ENCODE assay signal across 1 cellular context in the genomic region with DNA sequence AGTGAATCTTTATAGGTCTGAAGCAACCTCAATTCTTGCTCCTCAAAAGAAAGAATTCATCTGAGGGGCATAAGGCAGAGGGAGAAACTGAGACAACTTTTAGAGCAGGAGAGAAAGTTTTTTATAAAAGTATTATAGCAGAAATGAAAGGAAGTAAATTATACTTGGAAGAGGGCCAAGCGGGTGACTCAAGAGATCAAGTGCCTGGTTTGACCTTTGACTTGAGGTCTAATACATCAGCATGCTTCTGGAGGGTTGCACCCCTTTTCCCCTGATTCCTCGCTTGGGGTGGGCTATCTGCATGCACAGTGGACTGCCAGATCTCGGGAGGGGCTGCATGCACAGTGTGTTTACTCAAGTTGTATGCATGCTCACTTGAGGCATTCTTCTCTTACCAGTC.
TF ChIP-seq lines count a peak whose summit lies in the region.

No MANE protein-coding gene starts in this region.

TF ChIP-seq in WTC11, 78 proteins besides CTCF, POLR2A, EP300 and RAD21 (continued from another document):
- no peak for TF ChIP-seq GABPB1 (CRISPR knock-in tag; IDR thresholded peaks at IDR 0.05)
- no peak for TF ChIP-seq ZNF396 (CRISPR knock-in tag; IDR thresholded peaks at IDR 0.05; ENCODE audit: borderline replicate concordance)
- TF ChIP-seq, protein P1, sequence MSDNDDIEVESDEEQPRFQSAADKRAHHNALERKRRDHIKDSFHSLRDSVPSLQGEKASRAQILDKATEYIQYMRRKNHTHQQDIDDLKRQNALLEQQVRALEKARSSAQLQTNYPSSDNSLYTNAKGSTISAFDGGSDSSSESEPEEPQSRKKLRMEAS (CRISPR knock-in tag; IDR thresholded peaks at IDR 0.05): no peak
- TF ChIP-seq, protein P2, sequence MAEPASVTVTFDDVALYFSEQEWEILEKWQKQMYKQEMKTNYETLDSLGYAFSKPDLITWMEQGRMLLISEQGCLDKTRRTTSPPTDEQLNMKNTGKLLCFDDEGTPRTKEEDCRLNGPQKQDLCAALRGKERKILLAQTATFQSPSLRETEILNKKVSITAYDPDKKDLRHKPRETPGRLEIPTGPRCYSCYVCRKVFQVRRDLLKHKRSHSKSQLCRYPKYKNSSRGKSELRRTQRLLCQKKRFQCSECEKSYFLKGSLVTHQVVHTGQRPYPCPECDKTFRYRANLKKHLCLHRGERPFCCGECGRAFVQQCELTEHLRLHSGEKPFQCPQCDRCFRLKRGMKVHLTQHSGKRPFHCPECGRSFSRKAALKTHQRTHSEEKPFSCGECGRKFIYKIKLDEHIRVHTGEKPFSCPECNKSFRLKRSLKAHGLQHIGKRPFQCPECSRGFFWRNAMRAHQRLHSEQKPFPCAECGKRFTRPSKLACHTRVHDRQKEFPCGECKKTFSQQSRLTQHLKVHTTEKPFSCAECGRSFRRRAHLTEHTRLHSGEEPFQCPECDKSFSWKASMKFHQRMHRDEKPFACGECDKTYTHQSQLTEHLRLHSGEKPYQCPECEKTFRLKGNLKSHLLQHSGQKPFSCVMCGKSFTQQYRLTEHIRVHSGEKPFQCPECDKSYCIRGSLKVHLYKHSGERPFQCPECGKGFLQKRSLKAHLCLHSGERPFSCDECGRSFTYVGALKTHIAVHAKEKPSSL (CRISPR knock-in tag; conservative IDR thresholded peaks at IDR 0.05): no peak
- TF ChIP-seq, protein P3, sequence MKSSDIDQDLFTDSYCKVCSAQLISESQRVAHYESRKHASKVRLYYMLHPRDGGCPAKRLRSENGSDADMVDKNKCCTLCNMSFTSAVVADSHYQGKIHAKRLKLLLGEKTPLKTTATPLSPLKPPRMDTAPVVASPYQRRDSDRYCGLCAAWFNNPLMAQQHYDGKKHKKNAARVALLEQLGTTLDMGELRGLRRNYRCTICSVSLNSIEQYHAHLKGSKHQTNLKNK (CRISPR knock-in tag; IDR thresholded peaks at IDR 0.05): no peak
- TF ChIP-seq, protein P4, sequence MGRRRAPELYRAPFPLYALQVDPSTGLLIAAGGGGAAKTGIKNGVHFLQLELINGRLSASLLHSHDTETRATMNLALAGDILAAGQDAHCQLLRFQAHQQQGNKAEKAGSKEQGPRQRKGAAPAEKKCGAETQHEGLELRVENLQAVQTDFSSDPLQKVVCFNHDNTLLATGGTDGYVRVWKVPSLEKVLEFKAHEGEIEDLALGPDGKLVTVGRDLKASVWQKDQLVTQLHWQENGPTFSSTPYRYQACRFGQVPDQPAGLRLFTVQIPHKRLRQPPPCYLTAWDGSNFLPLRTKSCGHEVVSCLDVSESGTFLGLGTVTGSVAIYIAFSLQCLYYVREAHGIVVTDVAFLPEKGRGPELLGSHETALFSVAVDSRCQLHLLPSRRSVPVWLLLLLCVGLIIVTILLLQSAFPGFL (CRISPR knock-in tag; IDR thresholded peaks at IDR 0.05; ENCODE audit: borderline replicate concordance): no peak
